In genomic region chr20:45774933-45775332, GRCh38 we compare ENCODE assay signal across 28 cellular contexts. TPM values are rescaled to one million over a fixed set of nuclear protein-coding genes. Genes with fewer than 3 reads are reported as not detected.
"Had no signal": no experiment of that assay in that cellular context is flagged by ENCODE, and none has a peak within 500 bp of the region (broad histone marks: within the 10 kb centered on the region; RNA-seq: fewer than 3 reads in every experiment).

No MANE protein-coding gene starts in this region.

- H3K4me3 ChIP-seq: MG63, Peyer's patch, SK-N-MC had no signal

- H3K36me3 Mint-ChIP-seq: activated CD4-positive, alpha-beta memory T cell treated with anti-CD3 and anti-CD28 coated beads for 36 hours; activated naive CD8-positive, alpha-beta T cell; brain had no signal

- H3K9me3 Mint-ChIP-seq: activated CD4-positive, alpha-beta memory T cell treated with anti-CD3 and anti-CD28 coated beads for 36 hours; activated CD4-positive, alpha-beta T cell treated with anti-CD3 and anti-CD28 coated beads, Interleukin-2, amount 10 ng/mL, durations not matched to agents 7 days and 5 days; activated naive CD4-positive, alpha-beta T cell treated with anti-CD3 and anti-CD28 coated beads for 36 hours; activated T-cell treated with anti-CD3 and anti-CD28 coated beads, Interleukin-2, amount 50 U/mL, for 4 hours; activated T-helper 17 cell treated with anti-CD3 and anti-CD28 coated beads, Interleukin-2, amount 50 U/mL, for 72 hours; brain had no signal

- H3K36me3 ChIP-seq: MG63, Peyer's patch had no signal

- H3K27ac Mint-ChIP-seq: activated CD4-positive, alpha-beta memory T cell treated with anti-CD3 and anti-CD28 coated beads for 36 hours; activated CD4-positive, alpha-beta T cell treated with anti-CD3 and anti-CD28 coated beads, Interleukin-2, amount 10 ng/mL, durations not matched to agents 7 days and 5 days; activated naive CD4-positive, alpha-beta T cell treated with anti-CD3 and anti-CD28 coated beads for 36 hours; activated naive CD8-positive, alpha-beta T cell; activated T-helper 17 cell treated with anti-CD3 and anti-CD28 coated beads, Interleukin-2, amount 50 U/mL, for 72 hours had no signal

- H3K27me3 ChIP-seq: MG63, Peyer's patch had no signal

- H3K4me1 Mint-ChIP-seq: activated T-helper 17 cell treated with anti-CD3 and anti-CD28 coated beads, Interleukin-2, amount 50 U/mL, for 72 hours had no signal

- ATAC-seq: activated T-cell treated with anti-CD3 and anti-CD28 coated beads, Interleukin-2, amount 50 U/mL, for 4 hours; activated T-helper 17 cell treated with anti-CD3 and anti-CD28 coated beads, Interleukin-2, amount 50 U/mL, for 72 hours; HepG2 had no signal

- H3K27ac ChIP-seq: Peyer's patch, SK-N-MC, VCaP had no signal

- DNase-seq: activated CD4-positive, alpha-beta memory T cell treated with anti-CD3 and anti-CD28 coated beads for 36 hours; activated CD4-positive, alpha-beta T cell treated with anti-CD3 and anti-CD28 coated beads, Interleukin-2, amount 10 ng/mL, durations not matched to agents 7 days and 5 days; activated CD4-positive, CD25-positive, alpha-beta regulatory T cell; activated CD8-positive, alpha-beta memory T cell treated with anti-CD3 and anti-CD28 coated beads for 24 hours; activated gamma-delta T cell; activated naive CD4-positive, alpha-beta T cell treated with anti-CD3 and anti-CD28 coated beads for 36 hours; activated T-cell treated with anti-CD3 and anti-CD28 coated beads, Interleukin-2, amount 50 U/mL, for 4 hours; amygdala; MG63; MV-4-11; NCI-H1092 treated with DMSO at 0.1 percent for 48 hours; NCI-H1436; NCI-H187 treated with DMSO at 0.1 percent for 48 hours; NCI-H2081 treated with DMSO at 0.1 percent for 48 hours; NCI-H226; NCI-H526 treated with DMSO at 0.1 percent for 48 hours; NK-92 treated with Interleukin-12 subunit alpha and Interleukin-12 subunit beta, amount 100 ng/mL, for 24 hours; Peyer's patch; T-helper 1 cell had no signal

- H3K4me3 Mint-ChIP-seq: activated CD4-positive, alpha-beta memory T cell treated with anti-CD3 and anti-CD28 coated beads for 36 hours; activated CD4-positive, alpha-beta T cell treated with anti-CD3 and anti-CD28 coated beads, Interleukin-2, amount 10 ng/mL, durations not matched to agents 7 days and 5 days; activated naive CD4-positive, alpha-beta T cell treated with anti-CD3 and anti-CD28 coated beads for 36 hours; activated naive CD8-positive, alpha-beta T cell; activated T-cell treated with anti-CD3 and anti-CD28 coated beads, Interleukin-2, amount 50 U/mL, for 4 hours; activated T-helper 17 cell treated with anti-CD3 and anti-CD28 coated beads, Interleukin-2, amount 50 U/mL, for 72 hours; brain had no signal

RNA-seq across cellular contexts. Expression of gene WFDC3, which starts 16.8 kb away (rescaled TPM):
- total RNA-seq: activated CD4-positive, alpha-beta memory T cell treated with anti-CD3 and anti-CD28 coated beads for 36 hours; activated CD4-positive, alpha-beta T cell treated with anti-CD3 and anti-CD28 coated beads, Interleukin-2, amount 10 ng/mL, durations not matched to agents 7 days and 5 days; activated naive CD4-positive, alpha-beta T cell treated with anti-CD3 and anti-CD28 coated beads for 36 hours; activated T-cell treated with anti-CD3 and anti-CD28 coated beads, Interleukin-2, amount 50 U/mL, for 4 hours; activated T-helper 17 cell treated with anti-CD3 and anti-CD28 coated beads, Interleukin-2, amount 50 U/mL, for 72 hours; Peyer's patch; T-helper 2 cell treated with Interferon-gamma antibody and Interleukin-4, amounts not matched to agents 100 ng/mL and 5 ng/mL, for 36 hours had no signal
- polyA plus RNA-seq: HepG2 had no signal

RNA-seq across cellular contexts. Expression of gene TNNC2, which starts 52.2 kb away (rescaled TPM):
- total RNA-seq: activated CD4-positive, alpha-beta memory T cell treated with anti-CD3 and anti-CD28 coated beads for 36 hours; activated CD4-positive, alpha-beta T cell treated with anti-CD3 and anti-CD28 coated beads, Interleukin-2, amount 10 ng/mL, durations not matched to agents 7 days and 5 days; activated naive CD4-positive, alpha-beta T cell treated with anti-CD3 and anti-CD28 coated beads for 36 hours; activated T-cell treated with anti-CD3 and anti-CD28 coated beads, Interleukin-2, amount 50 U/mL, for 4 hours; astrocyte; T-helper 2 cell treated with Interferon-gamma antibody and Interleukin-4, amounts not matched to agents 100 ng/mL and 5 ng/mL, for 36 hours had no signal

RNA-seq across cellular contexts. Expression of gene SPINT4, which starts 52.8 kb away (rescaled TPM):
- total RNA-seq: activated CD4-positive, alpha-beta memory T cell treated with anti-CD3 and anti-CD28 coated beads for 36 hours; activated CD4-positive, alpha-beta T cell treated with anti-CD3 and anti-CD28 coated beads, Interleukin-2, amount 10 ng/mL, durations not matched to agents 7 days and 5 days; activated naive CD4-positive, alpha-beta T cell treated with anti-CD3 and anti-CD28 coated beads for 36 hours; activated T-cell treated with anti-CD3 and anti-CD28 coated beads, Interleukin-2, amount 50 U/mL, for 4 hours; activated T-helper 17 cell treated with anti-CD3 and anti-CD28 coated beads, Interleukin-2, amount 50 U/mL, for 72 hours; astrocyte; HepG2; NCI-H460; Peyer's patch; T-helper 2 cell treated with Interferon-gamma antibody and Interleukin-4, amounts not matched to agents 100 ng/mL and 5 ng/mL, for 36 hours had no signal
- polyA plus RNA-seq: HepG2 had no signal
